ENCODE assay signal across 18 cellular contexts in genomic region chr15:81016253-81017068, GRCh38. TPM values are rescaled to one million over a fixed set of nuclear protein-coding genes. Genes with fewer than 3 reads are reported as not detected.
DNase-seq lines count a peak whose midpoint lies in the region; ATAC-seq and TF ChIP-seq lines count a peak whose summit lies in the region.
"Had no signal": no experiment of that assay in that cellular context is flagged by ENCODE, and none has a peak within 500 bp of the region (broad histone marks: within the 10 kb centered on the region; RNA-seq: fewer than 3 reads in every experiment).

No MANE protein-coding gene starts in this region.

- POLR2A ChIA-PET in activated CD4-positive, alpha-beta memory T cell treated with anti-CD3 and anti-CD28 coated beads for 36 hours (lab: Charles Lee) = interaction anchor here (1.3 kb wide), 1 partner anchor 14 kb away, joined by 3 read pairs; no protein-coding TSS in a partner anchor

- H3K4me3 Mint-ChIP-seq in brain (peak overlapping the region in 1 of 5 experiments; percentile 37), CD14-positive monocyte (no peak overlapping the region)
- no peak overlapping the region for H3K4me3 Mint-ChIP-seq in activated CD4-positive, alpha-beta memory T cell treated with anti-CD3 and anti-CD28 coated beads for 36 hours
- H3K4me3 Mint-ChIP-seq: activated T-cell treated with anti-CD3 and anti-CD28 coated beads, Interleukin-2, amount 50 U/mL, for 4 hours; CD4-positive, alpha-beta memory T cell had no signal

- H3K36me3 Mint-ChIP-seq in brain (no peaks in the 10 kb centered on the region), CD14-positive monocyte (no peaks in the 10 kb centered on the region)
- peaks cover 3% of the 10 kb centered on the region for H3K36me3 Mint-ChIP-seq in activated CD4-positive, alpha-beta memory T cell treated with anti-CD3 and anti-CD28 coated beads for 36 hours

- intact Hi-C loops in CD14-positive monocyte (cut with micrococcal nuclease) = no loop called here
- intact Hi-C loops in activated CD4-positive, alpha-beta memory T cell treated with anti-CD3 and anti-CD28 coated beads for 36 hours (cut with micrococcal nuclease) = no loop called here
- intact Hi-C loops in lower lobe of right lung (cut with DNase I) = no loop called here

- H3K4me3 ChIP-seq in fibroblast of the aortic adventitia (ENCODE audit: low read depth, low read length) (no peak overlapping the region), lower lobe of right lung (no peak overlapping the region)
- H3K4me3 ChIP-seq: smooth muscle cell had no signal

- TF ChIP-seq CTCF in brain (conservative IDR thresholded peaks at IDR 0.05) (no peak), fibroblast of the aortic adventitia (IDR thresholded peaks at IDR 0.05; ENCODE audit: insufficient read depth, low read length) (no peak), CD14-positive monocyte (IDR thresholded peaks at IDR 0.05) (no peak), lower lobe of right lung (IDR thresholded peaks at IDR 0.05) (no peak)

- DNase-seq in fibroblast of the aortic adventitia (ENCODE audit: low read depth) (peak; percentile 58), midbrain (lab: John Stamatoyannopoulos, UW) (peak; percentile 54), substantia nigra (lab: John Stamatoyannopoulos, UW) (peak in 2 of 49 donors; percentile 23 to 53), CD14-positive monocyte (ENCODE audit: low spot score) (no peak), lower lobe of right lung (no peak)
- DNase-seq in activated CD4-positive, alpha-beta memory T cell treated with anti-CD3 and anti-CD28 coated beads for 36 hours = no peak
- DNase-seq: activated CD4-positive, alpha-beta T cell treated with anti-CD3 and anti-CD28 coated beads for 4 hours; activated naive CD4-positive, alpha-beta T cell; activated T-cell treated with anti-CD3 and anti-CD28 coated beads, Interleukin-2, amount 50 U/mL, for 4 hours; CD4-positive, alpha-beta memory T cell; DMS 273 treated with DMSO at 0.1 percent for 48 hours; mammary epithelial cell; NCI-H1092; NCI-H1930; NCI-H69 had no signal

- H3K4me1 Mint-ChIP-seq in brain (peaks cover 25% of the 10 kb centered on the region), CD14-positive monocyte (peaks cover 5% of the 10 kb centered on the region)
- peaks cover 3% of the 10 kb centered on the region for H3K4me1 Mint-ChIP-seq in activated CD4-positive, alpha-beta memory T cell treated with anti-CD3 and anti-CD28 coated beads for 36 hours (ENCODE audit: low read depth)

- peak overlapping the region; percentile 0 to 91 (median 20) for H3K27ac Mint-ChIP-seq in brain
- H3K27ac Mint-ChIP-seq in CD14-positive monocyte = no peak overlapping the region
- H3K27ac Mint-ChIP-seq in activated CD4-positive, alpha-beta memory T cell treated with anti-CD3 and anti-CD28 coated beads for 36 hours = no peak overlapping the region

- H3K27me3 ChIP-seq in lower lobe of right lung (ENCODE audit: low read depth) = no peaks in the 10 kb centered on the region

- no peaks in the 10 kb centered on the region for H3K9me3 ChIP-seq in lower lobe of right lung

- H3K27ac ChIP-seq in substantia nigra (ENCODE audit: low read depth, low read length, poor library complexity, severe bottlenecking) (peak overlapping the region; percentile 78), lower lobe of right lung (no peak overlapping the region)

- ATAC-seq in lower lobe of right lung = no peak
- ATAC-seq: activated T-cell treated with anti-CD3 and anti-CD28 coated beads, Interleukin-2, amount 50 U/mL, for 4 hours; HCT116 had no signal

- no peaks in the 10 kb centered on the region for H3K36me3 ChIP-seq in lower lobe of right lung

- CTCF ChIA-PET in activated CD4-positive, alpha-beta memory T cell treated with anti-CD3 and anti-CD28 coated beads for 36 hours (lab: Charles Lee) = interaction anchor here (1.4 kb wide), 1 partner anchor 250 kb away, joined by 5 read pairs; no protein-coding TSS in a partner anchor

- peaks cover 3% of the 10 kb centered on the region for H3K4me1 ChIP-seq in lower lobe of right lung

- H3K9me3 Mint-ChIP-seq in brain (no peaks in the 10 kb centered on the region), CD14-positive monocyte (no peaks in the 10 kb centered on the region)
- H3K9me3 Mint-ChIP-seq in activated CD4-positive, alpha-beta memory T cell treated with anti-CD3 and anti-CD28 coated beads for 36 hours = no peaks in the 10 kb centered on the region
- H3K9me3 Mint-ChIP-seq: activated T-cell treated with anti-CD3 and anti-CD28 coated beads, Interleukin-2, amount 50 U/mL, for 4 hours; CD4-positive, alpha-beta memory T cell had no signal

- peaks cover 3% of the 10 kb centered on the region for H3K27me3 Mint-ChIP-seq in brain
- H3K27me3 Mint-ChIP-seq in CD14-positive monocyte (ENCODE audit: low read depth in 3 of 3) = peaks cover 0 to 4% (median 0%) of the 10 kb centered on the region in 3 donors
- no peaks in the 10 kb centered on the region for H3K27me3 Mint-ChIP-seq in activated CD4-positive, alpha-beta memory T cell treated with anti-CD3 and anti-CD28 coated beads for 36 hours
- H3K27me3 Mint-ChIP-seq: CD4-positive, alpha-beta memory T cell had no signal

RNA-seq across cellular contexts. Expression of gene TLNRD1, which starts 15.7 kb away (rescaled TPM):
- polyA plus RNA-seq in brain (ENCODE audit: insufficient read depth, low read depth, low replicate concordance) (7.6 TPM), CD14-positive monocyte (1 to 10 TPM; 2.6 to 3.4 TPM)
- total RNA-seq in fibroblast of the aortic adventitia (ENCODE audit: low replicate concordance) (9.3 and 10.5 TPM in 2 replicates), lower lobe of right lung (24.7 TPM)
- 10 to 100 TPM; 23.5 to 25.4 TPM for total RNA-seq in activated CD4-positive, alpha-beta memory T cell treated with anti-CD3 and anti-CD28 coated beads for 36 hours

RNA-seq across cellular contexts. Expression of gene MESD, which starts 26.8 kb away (rescaled TPM):
- polyA plus RNA-seq in brain (ENCODE audit: insufficient read depth, low read depth, low replicate concordance) = 17.9 TPM
- 18.9 and 25.8 TPM in 2 replicates for total RNA-seq in fibroblast of the aortic adventitia (ENCODE audit: low replicate concordance)
- 10 to 100 TPM; 13.1 to 15.7 TPM for polyA plus RNA-seq in CD14-positive monocyte
- 10 to 100 TPM; 20.0 to 20.5 TPM for total RNA-seq in activated CD4-positive, alpha-beta memory T cell treated with anti-CD3 and anti-CD28 coated beads for 36 hours
- 24.2 TPM for total RNA-seq in lower lobe of right lung

Comparison
In these comparisons a context has a peak if more than half of its experiments do, and no peak if none do; other contexts are left out.
1. H3K27ac Mint-ChIP-seq: peak in brain (5 of 5); none in CD14-positive monocyte (0 of 7) and activated CD4-positive, alpha-beta memory T cell treated with anti-CD3 and anti-CD28 coated beads for 36 hours (single experiment).
2. DNase-seq: peak in fibroblast of the aortic adventitia (single experiment) and midbrain (single experiment); none in CD14-positive monocyte (single experiment), activated CD4-positive, alpha-beta memory T cell treated with anti-CD3 and anti-CD28 coated beads for 36 hours (single experiment) and lower lobe of right lung (single experiment).